Comparison of ENCODE assay signal across 15 cellular contexts in the genomic region with DNA sequence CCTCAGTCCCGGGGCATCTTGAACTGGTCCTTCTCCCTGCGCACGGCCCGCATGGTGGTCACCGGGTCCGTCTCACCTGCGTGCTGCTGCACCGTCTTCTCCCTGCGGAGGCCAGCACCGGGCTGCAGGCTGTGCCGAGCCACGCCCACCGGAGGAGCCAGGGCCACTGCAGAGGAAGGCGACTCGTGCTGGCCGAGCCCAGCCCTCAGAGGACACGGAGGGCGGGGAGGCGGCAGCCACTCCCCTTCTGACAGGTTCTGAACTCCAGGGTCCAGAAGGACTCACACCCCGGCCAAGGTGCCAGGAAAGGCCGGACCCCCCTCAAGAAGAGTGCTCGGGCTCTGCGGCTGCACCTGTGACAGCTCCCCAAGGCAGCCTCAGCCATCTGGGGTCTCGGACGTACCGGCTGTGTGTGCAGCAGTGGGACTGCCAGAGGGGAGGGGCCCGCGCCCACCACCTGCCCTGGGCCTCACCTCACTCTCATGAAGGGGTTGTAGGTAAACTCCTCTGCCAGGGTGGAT. TPM values are rescaled to one million over a fixed set of nuclear protein-coding genes. Genes with fewer than 3 reads are reported as not detected.
DNase-seq lines count a peak whose midpoint lies in the region; FAIRE-seq and TF ChIP-seq lines count a peak whose summit lies in the region.
"Had no signal": no experiment of that assay in that cellular context is flagged by ENCODE, and none has a peak within 500 bp of the region (broad histone marks: within the 10 kb centered on the region; RNA-seq: fewer than 3 reads in every experiment).

No MANE protein-coding gene starts in this region.

- FAIRE-seq in H1 (lab: Jason Lieb, UNC): no peak
- FAIRE-seq: GM19239 had no signal

- H3K9ac ChIP-seq in H1 (replicated peaks in 1 of 4; ENCODE audit: extremely low read depth in 1 of 4, low read depth in 3 of 4, low read length in 3 of 4): no peak overlapping the region

- H3K23ac ChIP-seq in H1 (ENCODE audit: insufficient read length): no peak overlapping the region

- no peak overlapping the region for H3K56ac ChIP-seq in H1 (replicated peaks; ENCODE audit: insufficient read length, low read depth, low read length)

- DNase-seq in H1 (ENCODE audit: low read depth in 1 of 2, low spot score in 2 of 2): no peak
- DNase-seq in activated T-cell treated with anti-CD3 and anti-CD28 coated beads for 4 hours: no peak
- DNase-seq in NCI-H526 (lab: John Stamatoyannopoulos, UW): no peak
- DNase-seq: amniotic stem cell; CD4-positive, CD25-positive, alpha-beta regulatory T cell; IMR-90; naive B cell; NCI-H2081; NCI-H510A treated with DMSO at 0.1 percent for 48 hours; SJCRH30; stimulated activated naive CD8-positive, alpha-beta T cell treated with anti-CD3 and anti-CD28 coated beads, Interleukin-15, Interleukin-2, amounts not matched to agents 100 U/mL and 50 U/mL, for 24 hours had no signal

- no peak for TF ChIP-seq POLR2A in H1 (IDR thresholded peaks at IDR 0.05; ENCODE audit: control extremely low read depth in 1 of 2, low read depth in 2 of 2, low read length in 2 of 2)

- no peaks in the 10 kb centered on the region; a peak in 1 of 8 replicates for H3K36me3 ChIP-seq in H1 (ENCODE audit: control insufficient read depth in 2 of 4, insufficient read depth in 4 of 4, low read length in 3 of 4)
- H3K36me3 ChIP-seq: SJCRH30 had no signal

- no peak for TF ChIP-seq EP300 in H1 (IDR thresholded peaks at IDR 0.05; ENCODE audit: borderline replicate concordance in 1 of 2, low read depth in 2 of 2, low read length in 2 of 2)

- H3K27me3 ChIP-seq in H1 (replicated peaks in 1 of 4; ENCODE audit: control insufficient read depth in 3 of 4, extremely low read depth in 1 of 4, insufficient read depth in 3 of 4, low read length in 3 of 4): no peaks in the 10 kb centered on the region
- H3K27me3 ChIP-seq: SJCRH30 had no signal

- 81% methylated on average over 27 of the region's 28 CpGs; no CpG with 5 or more reads in 1 of the 2 experiments for WGBS in H1 (ENCODE audit: extremely low coverage in 1 of 2, insufficient coverage in 1 of 2, insufficient read length in 1 of 2, insufficient replicate concordance in 2 of 2, low coverage in 1 of 2, low lambda C conversion rate in 2 of 2, missing lambda C conversion rate in 1 of 2), 2 experiments

- H3K4me3 ChIP-seq in H1 (ENCODE audit: extremely low read depth in 1 of 4, insufficient read depth in 2 of 4, low read depth in 3 of 4, low read length in 4 of 4): no peak overlapping the region
- H3K4me3 ChIP-seq: SJCRH30 had no signal

- H3K9me3 ChIP-seq in H1 (ENCODE audit: insufficient read depth in 2 of 2, low read depth in 1 of 2, low read length in 1 of 2): peaks cover 3 to 5% of the 10 kb centered on the region in 2 experiments; a peak in 1 of 4 replicates
- H3K9me3 ChIP-seq: SJCRH30 had no signal

- no peak overlapping the region for H3K27ac ChIP-seq in 22Rv1
- no peak overlapping the region for H3K27ac ChIP-seq in H1 (ENCODE audit: low read depth, low read length)
- H3K27ac ChIP-seq: SJCRH30 had no signal

- no peak overlapping the region; the same call in 1 of the 2 replicates for H4K8ac ChIP-seq in H1 (ENCODE audit: extremely low read depth, insufficient read depth, low read length)

- no peak overlapping the region for H2BK12ac ChIP-seq in H1 (ENCODE audit: low read depth, low read length)

- peaks cover 0 to 2% of the 10 kb centered on the region in 2 experiments for H4K20me1 ChIP-seq in H1 (replicated peaks in 1 of 2; ENCODE audit: control insufficient read depth in 1 of 2, insufficient read depth in 2 of 2, low read length in 2 of 2)

- no peaks in the 10 kb centered on the region for H3K79me1 ChIP-seq in H1 (ENCODE audit: low read depth, low read length)

- no peak overlapping the region for H2AK5ac ChIP-seq in H1 (ENCODE audit: low read depth, low read length)

- H2BK120ac ChIP-seq in H1 (replicated peaks; ENCODE audit: low read depth, low read length): no peak overlapping the region

- no peaks in the 10 kb centered on the region for H3K23me2 ChIP-seq in H1 (ENCODE audit: low read depth, low read length)

- TF ChIP-seq CTCF in 22Rv1 (IDR thresholded peaks at IDR 0.05) (peak; percentile 33), H1 (IDR thresholded peaks at IDR 0.05; ENCODE audit: control extremely low read depth in 1 of 3, insufficient read depth in 1 of 3, low read depth in 1 of 3, low read length in 3 of 3) (peak in 2 of 3 experiments; percentile 12 to 23; a peak in 2 of 4 replicates)

- POLR2A ChIA-PET in H1 (lab: Charles Lee; ENCODE audit: partially characterized antibody): no interaction called here

- no peak overlapping the region for H2BK20ac ChIP-seq in H1 (ENCODE audit: low read length)

- no peaks in the 10 kb centered on the region for H3K79me2 ChIP-seq in H1 (ENCODE audit: control insufficient read depth in 1 of 2, insufficient read depth in 2 of 2, low read length in 2 of 2)

- no peak overlapping the region for H3K18ac ChIP-seq in H1 (ENCODE audit: extremely low read depth, low read length)

- no peaks in the 10 kb centered on the region; a peak in 2 of 7 replicates for H3K4me1 ChIP-seq in H1 (replicated peaks in 1 of 4; ENCODE audit: control insufficient read depth in 3 of 4, insufficient read depth in 4 of 4, low read length in 3 of 4)
- H3K4me1 ChIP-seq: SJCRH30 had no signal

- CTCF ChIA-PET in H1 (lab: Charles Lee; ENCODE audit: partially characterized antibody): no interaction called here

- H4K5ac ChIP-seq in H1 (ENCODE audit: insufficient read length, low read depth, low read length): no peak overlapping the region

- no peak overlapping the region for H2BK15ac ChIP-seq in H1 (ENCODE audit: low read length)

- no peak overlapping the region for H3K14ac ChIP-seq in H1 (ENCODE audit: insufficient read length)

- H3K4me2 ChIP-seq in H1 (ENCODE audit: insufficient read depth in 1 of 2, low read depth in 2 of 2, low read length in 2 of 2): no peak overlapping the region

- no peak overlapping the region for H4K91ac ChIP-seq in H1 (replicated peaks; ENCODE audit: insufficient read length, low read length)

- H2BK5ac ChIP-seq in H1 (ENCODE audit: low read depth, low read length): no peak overlapping the region

- no peak overlapping the region for H2AFZ ChIP-seq in H1 (ENCODE audit: low read length)

- peak; percentile 5 to 15; a peak in 1 of 4 replicates for TF ChIP-seq RAD21 in H1 (IDR thresholded peaks at IDR 0.05 in 1 of 2, conservative IDR thresholded peaks at IDR 0.05 in 1 of 2; ENCODE audit: low read depth in 2 of 2, low read length in 2 of 2)

- no peak overlapping the region for H3K4ac ChIP-seq in H1 (replicated peaks; ENCODE audit: insufficient read length, low read depth, low read length)

RNA-seq across cellular contexts. Expression of a gene that starts 15.8 kb away (rescaled TPM):
- not detected in 2 replicates for total RNA-seq in H1 (2021; fragmentation: NEBNext Ultra II Directional; extraction: Animal tissue kit (Norgen Biotek cat#: 25700))
- 0.03 TPM in 1 of 2 replicates, not detected in the other for polyA plus RNA-seq in H1 (2011; rRNA removed)
- polyA plus RNA-seq in H1 (2011; cell fraction: cytosol; rRNA removed): 0.05 TPM
- polyA plus RNA-seq in H1 (2011; cell fraction: nucleus; rRNA removed): 0.07 TPM
- polyA plus RNA-seq in H1 (2012, experiment 1 of 2): 0.08 to 0.09 TPM in 2 of 4 replicates, not detected in the others
- polyA plus RNA-seq in H1 (2012, experiment 2 of 2): not detected
- polyA plus RNA-seq in H1 (2013, experiment 1 of 2): not detected
- polyA plus RNA-seq in H1 (2013, experiment 2 of 2): not detected
- not detected in 2 replicates for polyA minus RNA-seq in H1 (2011; rRNA and poly(A)+ RNA removed)
- not detected for polyA minus RNA-seq in H1 (2011; cell fraction: cytosol; rRNA and poly(A)+ RNA removed)
- not detected for polyA minus RNA-seq in H1 (2011; cell fraction: nucleus; rRNA and poly(A)+ RNA removed)
- total RNA-seq: A673, IMR-90, pulmonary artery endothelial cell, SJCRH30 had no signal
- polyA plus RNA-seq: IMR-90 had no signal

RNA-seq across cellular contexts. Expression of a gene that starts 17.3 kb away (rescaled TPM):
- total RNA-seq in H1 (2021; fragmentation: NEBNext Ultra II Directional; extraction: Animal tissue kit (Norgen Biotek cat#: 25700)): 28.7 and 34.4 TPM in 2 replicates
- polyA plus RNA-seq in H1 (2011; rRNA removed): 40.6 and 65.3 TPM in 2 replicates
- 56.0 TPM for polyA plus RNA-seq in H1 (2011; cell fraction: cytosol; rRNA removed)
- polyA plus RNA-seq in H1 (2011; cell fraction: nucleus; rRNA removed): 67.2 TPM
- polyA plus RNA-seq in H1 (2012, experiment 1 of 2): 20.7 to 36.3 TPM (median 31.9 TPM) in 4 replicates
- 18.0 TPM for polyA plus RNA-seq in H1 (2012, experiment 2 of 2)
- 25.3 TPM for polyA plus RNA-seq in H1 (2013, experiment 1 of 2)
- polyA plus RNA-seq in H1 (2013, experiment 2 of 2): 24.3 TPM
- 12.9 and 25.3 TPM in 2 replicates for polyA minus RNA-seq in H1 (2011; rRNA and poly(A)+ RNA removed)
- 7.7 TPM for polyA minus RNA-seq in H1 (2011; cell fraction: cytosol; rRNA and poly(A)+ RNA removed)
- 13.1 TPM for polyA minus RNA-seq in H1 (2011; cell fraction: nucleus; rRNA and poly(A)+ RNA removed)

RNA-seq across cellular contexts. Expression of a gene that starts 17.7 kb away (rescaled TPM):
- 20.4 and 20.5 TPM in 2 replicates for total RNA-seq in H1 (2021; fragmentation: NEBNext Ultra II Directional; extraction: Animal tissue kit (Norgen Biotek cat#: 25700))
- 31.9 and 47.2 TPM in 2 replicates for polyA plus RNA-seq in H1 (2011; rRNA removed)
- 40.7 TPM for polyA plus RNA-seq in H1 (2011; cell fraction: cytosol; rRNA removed)
- 27.8 TPM for polyA plus RNA-seq in H1 (2011; cell fraction: nucleus; rRNA removed)
- polyA plus RNA-seq in H1 (2012, experiment 1 of 2): 23.1 to 32.1 TPM (median 29.3 TPM) in 4 replicates
- polyA plus RNA-seq in H1 (2012, experiment 2 of 2): 11.2 TPM
- polyA plus RNA-seq in H1 (2013, experiment 1 of 2): 16.8 TPM
- polyA plus RNA-seq in H1 (2013, experiment 2 of 2): 15.8 TPM
- 16.8 and 21.2 TPM in 2 replicates for polyA minus RNA-seq in H1 (2011; rRNA and poly(A)+ RNA removed)
- polyA minus RNA-seq in H1 (2011; cell fraction: cytosol; rRNA and poly(A)+ RNA removed): 25.1 TPM
- polyA minus RNA-seq in H1 (2011; cell fraction: nucleus; rRNA and poly(A)+ RNA removed): 32.4 TPM

RNA-seq across cellular contexts. Expression of a gene that starts 26.6 kb away (rescaled TPM):
- 68.0 and 70.3 TPM in 2 replicates for total RNA-seq in H1 (2021; fragmentation: NEBNext Ultra II Directional; extraction: Animal tissue kit (Norgen Biotek cat#: 25700))
- 96.9 and 130 TPM in 2 replicates for polyA plus RNA-seq in H1 (2011; rRNA removed)
- 101 TPM for polyA plus RNA-seq in H1 (2011; cell fraction: cytosol; rRNA removed)
- polyA plus RNA-seq in H1 (2011; cell fraction: nucleus; rRNA removed): 141 TPM
- polyA plus RNA-seq in H1 (2012, experiment 1 of 2): 44.7 to 70.3 TPM (median 69.2 TPM) in 4 replicates
- 80.2 TPM for polyA plus RNA-seq in H1 (2012, experiment 2 of 2)
- polyA plus RNA-seq in H1 (2013, experiment 1 of 2): 65.6 TPM
- 61.2 TPM for polyA plus RNA-seq in H1 (2013, experiment 2 of 2)
- 13.2 and 13.3 TPM in 2 replicates for polyA minus RNA-seq in H1 (2011; rRNA and poly(A)+ RNA removed)
- 37.4 TPM for polyA minus RNA-seq in H1 (2011; cell fraction: cytosol; rRNA and poly(A)+ RNA removed)
- 42.5 TPM for polyA minus RNA-seq in H1 (2011; cell fraction: nucleus; rRNA and poly(A)+ RNA removed)

RNA-seq across cellular contexts. Expression of a gene that starts 27.0 kb away (rescaled TPM):
- total RNA-seq in H1 (2021; fragmentation: NEBNext Ultra II Directional; extraction: Animal tissue kit (Norgen Biotek cat#: 25700)): 22.5 and 25.3 TPM in 2 replicates
- polyA plus RNA-seq in H1 (2011; rRNA removed): 37.8 and 60.1 TPM in 2 replicates
- 45.6 TPM for polyA plus RNA-seq in H1 (2011; cell fraction: cytosol; rRNA removed)
- 113 TPM for polyA plus RNA-seq in H1 (2011; cell fraction: nucleus; rRNA removed)
- polyA plus RNA-seq in H1 (2012, experiment 1 of 2): 24.3 to 39.4 TPM (median 30.0 TPM) in 4 replicates
- 20.6 TPM for polyA plus RNA-seq in H1 (2012, experiment 2 of 2)
- polyA plus RNA-seq in H1 (2013, experiment 1 of 2): 19.3 TPM
- 16.6 TPM for polyA plus RNA-seq in H1 (2013, experiment 2 of 2)
- polyA minus RNA-seq in H1 (2011; rRNA and poly(A)+ RNA removed): 9.8 and 10.4 TPM in 2 replicates
- 12.6 TPM for polyA minus RNA-seq in H1 (2011; cell fraction: cytosol; rRNA and poly(A)+ RNA removed)
- 24.4 TPM for polyA minus RNA-seq in H1 (2011; cell fraction: nucleus; rRNA and poly(A)+ RNA removed)
